ENCODE assay signal across 12 cellular contexts in genomic region chr10:103653581-103654020, GRCh38.
DNase-seq lines count a peak whose midpoint lies in the region; ATAC-seq and TF ChIP-seq lines count a peak whose summit lies in the region.
"Had no signal": no experiment of that assay in that cellular context is flagged by ENCODE, and none has a peak within 500 bp of the region (broad histone marks: within the 10 kb centered on the region; RNA-seq: fewer than 3 reads in every experiment).

No MANE protein-coding gene starts in this region.

- peaks cover 4% of the 10 kb centered on the region for H3K4me1 Mint-ChIP-seq in activated CD8-positive, alpha-beta memory T cell treated with anti-CD3 and anti-CD28 coated beads, Interleukin-2, amount 10 ng/mL, durations not matched to agents 7 days and 5 days
- peaks cover 7% of the 10 kb centered on the region for H3K4me1 Mint-ChIP-seq in activated CD4-positive, alpha-beta T cell treated with anti-CD3 and anti-CD28 coated beads, Interleukin-2, amount 10 ng/mL, durations not matched to agents 24 days and 14 days

- peaks cover 7% of the 10 kb centered on the region for H3K9me3 Mint-ChIP-seq in activated CD8-positive, alpha-beta memory T cell treated with anti-CD3 and anti-CD28 coated beads, Interleukin-2, amount 10 ng/mL, durations not matched to agents 7 days and 5 days (ENCODE audit: low read depth)
- H3K9me3 Mint-ChIP-seq in activated CD4-positive, alpha-beta T cell treated with anti-CD3 and anti-CD28 coated beads, Interleukin-2, amount 10 ng/mL, durations not matched to agents 24 days and 14 days, result peaks cover 5% of the 10 kb centered on the region

- no peaks in the 10 kb centered on the region for H3K36me3 ChIP-seq in mucosa of descending colon (ENCODE audit: low read depth)

- H3K4me3 ChIP-seq in mucosa of descending colon, result no peak overlapping the region
- H3K4me3 ChIP-seq: SJSA1 had no signal

- no peak for TF ChIP-seq CTCF in mucosa of descending colon (IDR thresholded peaks at IDR 0.05)

- no peak overlapping the region for H3K4me3 Mint-ChIP-seq in activated CD8-positive, alpha-beta memory T cell treated with anti-CD3 and anti-CD28 coated beads, Interleukin-2, amount 10 ng/mL, durations not matched to agents 7 days and 5 days
- no peak overlapping the region for H3K4me3 Mint-ChIP-seq in activated CD4-positive, alpha-beta T cell treated with anti-CD3 and anti-CD28 coated beads, Interleukin-2, amount 10 ng/mL, durations not matched to agents 24 days and 14 days
- H3K4me3 Mint-ChIP-seq: dendritic cell treated with granulocyte-macrophage colony-stimulating factor and Interleukin-4, amounts not matched to agents 40 ng/mL and 50 ng/mL, for 4 days had no signal

- intact Hi-C loops in mucosa of descending colon (cut with DNase I, micrococcal nuclease), result no loop called here
- intact Hi-C loops in activated CD4-positive, alpha-beta T cell treated with anti-CD3 and anti-CD28 coated beads, Interleukin-2, amount 10 ng/mL, durations not matched to agents 24 days and 14 days (cut with micrococcal nuclease), result no loop called here

- H3K27ac Mint-ChIP-seq in activated CD8-positive, alpha-beta memory T cell treated with anti-CD3 and anti-CD28 coated beads, Interleukin-2, amount 10 ng/mL, durations not matched to agents 7 days and 5 days, result no peak overlapping the region
- H3K27ac Mint-ChIP-seq in activated CD4-positive, alpha-beta T cell treated with anti-CD3 and anti-CD28 coated beads, Interleukin-2, amount 10 ng/mL, durations not matched to agents 24 days and 14 days, result no peak overlapping the region
- H3K27ac Mint-ChIP-seq: dendritic cell treated with granulocyte-macrophage colony-stimulating factor and Interleukin-4, amounts not matched to agents 40 ng/mL and 50 ng/mL, for 4 days had no signal

- peaks cover 62% of the 10 kb centered on the region for H3K4me1 ChIP-seq in mucosa of descending colon (ENCODE audit: low read depth)
- H3K4me1 ChIP-seq: SJSA1 had no signal

- CTCF ChIA-PET in activated CD8-positive, alpha-beta memory T cell treated with anti-CD3 and anti-CD28 coated beads, Interleukin-2, amount 10 ng/mL, durations not matched to agents 7 days and 5 days (lab: Charles Lee), result no interaction called here

- H3K9me3 ChIP-seq in mucosa of descending colon, result no peaks in the 10 kb centered on the region
- H3K9me3 ChIP-seq: SJSA1 had no signal

- peak overlapping the region; percentile 27 for H3K27ac ChIP-seq in angular gyrus (ENCODE audit: low read depth, low read length)
- H3K27ac ChIP-seq: SJSA1 had no signal

- no peaks in the 10 kb centered on the region for H3K27me3 Mint-ChIP-seq in activated CD8-positive, alpha-beta memory T cell treated with anti-CD3 and anti-CD28 coated beads, Interleukin-2, amount 10 ng/mL, durations not matched to agents 7 days and 5 days
- no peaks in the 10 kb centered on the region for H3K27me3 Mint-ChIP-seq in activated CD4-positive, alpha-beta T cell treated with anti-CD3 and anti-CD28 coated beads, Interleukin-2, amount 10 ng/mL, durations not matched to agents 24 days and 14 days

- H3K36me3 Mint-ChIP-seq in activated CD8-positive, alpha-beta memory T cell treated with anti-CD3 and anti-CD28 coated beads, Interleukin-2, amount 10 ng/mL, durations not matched to agents 7 days and 5 days, result peaks cover 24% of the 10 kb centered on the region
- peaks cover 25% of the 10 kb centered on the region for H3K36me3 Mint-ChIP-seq in activated CD4-positive, alpha-beta T cell treated with anti-CD3 and anti-CD28 coated beads, Interleukin-2, amount 10 ng/mL, durations not matched to agents 24 days and 14 days (ENCODE audit: low read depth)

- DNase-seq in COR-L47 (lab: John Stamatoyannopoulos, UW) (peak; percentile 87), NCI-H146 treated with DMSO at 0.1 percent for 48 hours (lab: John Stamatoyannopoulos, UW; ENCODE audit: unreplicated experiment) (peak; percentile 57), mucosa of descending colon (peak; percentile 87 to 90 (median 90))
- no peak for DNase-seq in activated CD8-positive, alpha-beta memory T cell treated with anti-CD3 and anti-CD28 coated beads, Interleukin-2, amount 10 ng/mL, durations not matched to agents 7 days and 5 days
- DNase-seq in activated CD4-positive, alpha-beta T cell treated with anti-CD3 and anti-CD28 coated beads, Interleukin-2, amount 10 ng/mL, durations not matched to agents 24 days and 14 days, result no peak
- DNase-seq: activated CD4-positive, CD25-positive, alpha-beta regulatory T cell; activated effector memory CD4-positive, alpha-beta T cell treated with Interleukin-2 at 50 U/mL for 16 hours had no signal

- peak; percentile 82 for ATAC-seq in mucosa of descending colon
- ATAC-seq in GM18502 (IDR thresholded peaks at IDR 0.05; ENCODE audit: poor library complexity, unreplicated experiment), result no peak
- ATAC-seq in HG03196 (IDR thresholded peaks at IDR 0.05; ENCODE audit: unreplicated experiment), result no peak
- ATAC-seq in activated CD8-positive, alpha-beta memory T cell treated with anti-CD3 and anti-CD28 coated beads, Interleukin-2, amount 10 ng/mL, durations not matched to agents 7 days and 5 days, result no peak

Comparison
In these comparisons a context has a peak if more than half of its experiments do, and no peak if none do; other contexts are left out.
1. DNase-seq: peak in COR-L47 (single experiment), NCI-H146 treated with DMSO at 0.1 percent for 48 hours (single experiment) and mucosa of descending colon (3 of 3); none in activated CD8-positive, alpha-beta memory T cell treated with anti-CD3 and anti-CD28 coated beads, Interleukin-2, amount 10 ng/mL, durations not matched to agents 7 days and 5 days (single experiment) and activated CD4-positive, alpha-beta T cell treated with anti-CD3 and anti-CD28 coated beads, Interleukin-2, amount 10 ng/mL, durations not matched to agents 24 days and 14 days (single experiment).